ENCODE assay signal across 1 cellular context in the genomic region with DNA sequence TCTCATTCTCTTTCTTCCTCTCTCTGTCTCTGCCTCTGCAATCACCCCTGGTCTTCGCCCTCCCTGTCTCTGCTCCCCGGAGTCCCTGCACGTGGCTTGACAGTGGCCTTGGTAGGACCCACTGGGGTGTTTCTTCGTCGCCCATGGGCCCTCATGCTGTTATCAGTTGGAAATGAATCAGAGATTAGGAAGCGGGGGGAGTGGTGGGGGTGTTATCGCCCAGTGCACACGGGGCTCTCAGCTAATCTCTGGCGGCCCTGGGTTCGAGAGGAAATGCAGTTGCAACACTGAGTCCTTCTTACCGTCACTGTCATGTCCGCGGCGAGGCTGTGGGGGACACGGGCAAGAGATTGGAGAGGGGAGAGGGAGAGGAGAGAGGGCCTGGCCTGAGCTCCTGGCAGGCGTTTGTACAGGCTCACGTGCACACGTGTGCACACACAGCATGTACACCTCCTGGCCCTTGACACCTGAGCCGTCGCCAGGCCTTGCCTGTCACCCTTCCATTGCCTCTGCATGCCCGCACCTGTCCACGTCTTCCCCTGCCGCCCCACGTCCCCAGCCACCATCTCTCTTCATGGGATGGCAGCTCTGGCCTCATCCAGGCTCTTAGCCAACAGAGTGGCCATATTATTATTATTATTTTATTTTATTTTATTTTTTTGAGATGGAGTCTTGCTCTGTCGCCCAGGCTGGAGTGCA.
TF ChIP-seq lines count a peak whose summit lies in the region.

No MANE protein-coding gene starts in this region.

TF ChIP-seq in GM23338, 12 proteins besides CTCF, POLR2A, EP300 and RAD21 (continued from another document):
- TF ChIP-seq, protein P1, sequence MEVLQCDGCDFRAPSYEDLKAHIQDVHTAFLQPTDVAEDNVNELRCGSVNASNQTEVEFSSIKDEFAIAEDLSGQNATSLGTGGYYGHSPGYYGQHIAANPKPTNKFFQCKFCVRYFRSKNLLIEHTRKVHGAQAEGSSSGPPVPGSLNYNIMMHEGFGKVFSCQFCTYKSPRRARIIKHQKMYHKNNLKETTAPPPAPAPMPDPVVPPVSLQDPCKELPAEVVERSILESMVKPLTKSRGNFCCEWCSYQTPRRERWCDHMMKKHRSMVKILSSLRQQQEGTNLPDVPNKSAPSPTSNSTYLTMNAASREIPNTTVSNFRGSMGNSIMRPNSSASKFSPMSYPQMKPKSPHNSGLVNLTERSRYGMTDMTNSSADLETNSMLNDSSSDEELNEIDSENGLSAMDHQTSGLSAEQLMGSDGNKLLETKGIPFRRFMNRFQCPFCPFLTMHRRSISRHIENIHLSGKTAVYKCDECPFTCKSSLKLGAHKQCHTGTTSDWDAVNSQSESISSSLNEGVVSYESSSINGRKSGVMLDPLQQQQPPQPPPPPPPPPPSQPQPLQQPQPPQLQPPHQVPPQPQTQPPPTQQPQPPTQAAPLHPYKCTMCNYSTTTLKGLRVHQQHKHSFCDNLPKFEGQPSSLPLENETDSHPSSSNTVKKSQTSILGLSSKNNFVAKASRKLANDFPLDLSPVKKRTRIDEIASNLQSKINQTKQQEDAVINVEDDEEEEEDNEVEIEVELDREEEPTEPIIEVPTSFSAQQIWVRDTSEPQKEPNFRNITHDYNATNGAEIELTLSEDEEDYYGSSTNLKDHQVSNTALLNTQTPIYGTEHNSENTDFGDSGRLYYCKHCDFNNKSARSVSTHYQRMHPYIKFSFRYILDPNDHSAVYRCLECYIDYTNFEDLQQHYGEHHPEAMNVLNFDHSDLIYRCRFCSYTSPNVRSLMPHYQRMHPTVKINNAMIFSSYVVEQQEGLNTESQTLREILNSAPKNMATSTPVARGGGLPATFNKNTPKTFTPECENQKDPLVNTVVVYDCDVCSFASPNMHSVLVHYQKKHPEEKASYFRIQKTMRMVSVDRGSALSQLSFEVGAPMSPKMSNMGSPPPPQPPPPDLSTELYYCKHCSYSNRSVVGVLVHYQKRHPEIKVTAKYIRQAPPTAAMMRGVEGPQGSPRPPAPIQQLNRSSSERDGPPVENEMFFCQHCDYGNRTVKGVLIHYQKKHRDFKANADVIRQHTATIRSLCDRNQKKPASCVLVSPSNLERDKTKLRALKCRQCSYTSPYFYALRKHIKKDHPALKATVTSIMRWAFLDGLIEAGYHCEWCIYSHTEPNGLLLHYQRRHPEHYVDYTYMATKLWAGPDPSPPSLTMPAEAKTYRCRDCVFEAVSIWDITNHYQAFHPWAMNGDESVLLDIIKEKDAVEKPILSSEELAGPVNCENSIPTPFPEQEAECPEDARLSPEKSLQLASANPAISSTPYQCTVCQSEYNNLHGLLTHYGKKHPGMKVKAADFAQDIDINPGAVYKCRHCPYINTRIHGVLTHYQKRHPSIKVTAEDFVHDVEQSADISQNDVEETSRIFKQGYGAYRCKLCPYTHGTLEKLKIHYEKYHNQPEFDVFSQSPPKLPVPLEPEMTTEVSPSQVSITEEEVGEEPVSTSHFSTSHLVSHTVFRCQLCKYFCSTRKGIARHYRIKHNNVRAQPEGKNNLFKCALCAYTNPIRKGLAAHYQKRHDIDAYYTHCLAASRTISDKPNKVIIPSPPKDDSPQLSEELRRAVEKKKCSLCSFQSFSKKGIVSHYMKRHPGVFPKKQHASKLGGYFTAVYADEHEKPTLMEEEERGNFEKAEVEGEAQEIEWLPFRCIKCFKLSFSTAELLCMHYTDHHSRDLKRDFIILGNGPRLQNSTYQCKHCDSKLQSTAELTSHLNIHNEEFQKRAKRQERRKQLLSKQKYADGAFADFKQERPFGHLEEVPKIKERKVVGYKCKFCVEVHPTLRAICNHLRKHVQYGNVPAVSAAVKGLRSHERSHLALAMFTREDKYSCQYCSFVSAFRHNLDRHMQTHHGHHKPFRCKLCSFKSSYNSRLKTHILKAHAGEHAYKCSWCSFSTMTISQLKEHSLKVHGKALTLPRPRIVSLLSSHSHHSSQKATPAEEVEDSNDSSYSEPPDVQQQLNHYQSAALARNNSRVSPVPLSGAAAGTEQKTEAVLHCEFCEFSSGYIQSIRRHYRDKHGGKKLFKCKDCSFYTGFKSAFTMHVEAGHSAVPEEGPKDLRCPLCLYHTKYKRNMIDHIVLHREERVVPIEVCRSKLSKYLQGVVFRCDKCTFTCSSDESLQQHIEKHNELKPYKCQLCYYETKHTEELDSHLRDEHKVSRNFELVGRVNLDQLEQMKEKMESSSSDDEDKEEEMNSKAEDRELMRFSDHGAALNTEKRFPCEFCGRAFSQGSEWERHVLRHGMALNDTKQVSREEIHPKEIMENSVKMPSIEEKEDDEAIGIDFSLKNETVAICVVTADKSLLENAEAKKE (CRISPR knock-in tag; IDR thresholded peaks at IDR 0.05) = no peak
- no peak for TF ChIP-seq ZNF114 (CRISPR knock-in tag; IDR thresholded peaks at IDR 0.05)
- TF ChIP-seq CREB1 (CRISPR knock-in tag; IDR thresholded peaks at IDR 0.05; ENCODE audit: low read depth) = no peak
- TF ChIP-seq STAT1 (IDR thresholded peaks at IDR 0.05; ENCODE audit: unreplicated experiment) = no peak
- TF ChIP-seq, protein P2, sequence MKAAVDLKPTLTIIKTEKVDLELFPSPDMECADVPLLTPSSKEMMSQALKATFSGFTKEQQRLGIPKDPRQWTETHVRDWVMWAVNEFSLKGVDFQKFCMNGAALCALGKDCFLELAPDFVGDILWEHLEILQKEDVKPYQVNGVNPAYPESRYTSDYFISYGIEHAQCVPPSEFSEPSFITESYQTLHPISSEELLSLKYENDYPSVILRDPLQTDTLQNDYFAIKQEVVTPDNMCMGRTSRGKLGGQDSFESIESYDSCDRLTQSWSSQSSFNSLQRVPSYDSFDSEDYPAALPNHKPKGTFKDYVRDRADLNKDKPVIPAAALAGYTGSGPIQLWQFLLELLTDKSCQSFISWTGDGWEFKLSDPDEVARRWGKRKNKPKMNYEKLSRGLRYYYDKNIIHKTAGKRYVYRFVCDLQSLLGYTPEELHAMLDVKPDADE (IDR thresholded peaks at IDR 0.05) = no peak
- no peak for TF ChIP-seq POLR2AphosphoS5 (IDR thresholded peaks at IDR 0.05; ENCODE audit: low read depth)
- TF ChIP-seq ZNF331 (CRISPR knock-in tag; IDR thresholded peaks at IDR 0.05; ENCODE audit: low read depth) = no peak
- no peak for TF ChIP-seq EZH2 (IDR thresholded peaks at IDR 0.05; ENCODE audit: low read depth, unreplicated experiment)
- TF ChIP-seq NANOG (IDR thresholded peaks at IDR 0.05; ENCODE audit: borderline replicate concordance) = no peak
- TF ChIP-seq, protein P3, sequence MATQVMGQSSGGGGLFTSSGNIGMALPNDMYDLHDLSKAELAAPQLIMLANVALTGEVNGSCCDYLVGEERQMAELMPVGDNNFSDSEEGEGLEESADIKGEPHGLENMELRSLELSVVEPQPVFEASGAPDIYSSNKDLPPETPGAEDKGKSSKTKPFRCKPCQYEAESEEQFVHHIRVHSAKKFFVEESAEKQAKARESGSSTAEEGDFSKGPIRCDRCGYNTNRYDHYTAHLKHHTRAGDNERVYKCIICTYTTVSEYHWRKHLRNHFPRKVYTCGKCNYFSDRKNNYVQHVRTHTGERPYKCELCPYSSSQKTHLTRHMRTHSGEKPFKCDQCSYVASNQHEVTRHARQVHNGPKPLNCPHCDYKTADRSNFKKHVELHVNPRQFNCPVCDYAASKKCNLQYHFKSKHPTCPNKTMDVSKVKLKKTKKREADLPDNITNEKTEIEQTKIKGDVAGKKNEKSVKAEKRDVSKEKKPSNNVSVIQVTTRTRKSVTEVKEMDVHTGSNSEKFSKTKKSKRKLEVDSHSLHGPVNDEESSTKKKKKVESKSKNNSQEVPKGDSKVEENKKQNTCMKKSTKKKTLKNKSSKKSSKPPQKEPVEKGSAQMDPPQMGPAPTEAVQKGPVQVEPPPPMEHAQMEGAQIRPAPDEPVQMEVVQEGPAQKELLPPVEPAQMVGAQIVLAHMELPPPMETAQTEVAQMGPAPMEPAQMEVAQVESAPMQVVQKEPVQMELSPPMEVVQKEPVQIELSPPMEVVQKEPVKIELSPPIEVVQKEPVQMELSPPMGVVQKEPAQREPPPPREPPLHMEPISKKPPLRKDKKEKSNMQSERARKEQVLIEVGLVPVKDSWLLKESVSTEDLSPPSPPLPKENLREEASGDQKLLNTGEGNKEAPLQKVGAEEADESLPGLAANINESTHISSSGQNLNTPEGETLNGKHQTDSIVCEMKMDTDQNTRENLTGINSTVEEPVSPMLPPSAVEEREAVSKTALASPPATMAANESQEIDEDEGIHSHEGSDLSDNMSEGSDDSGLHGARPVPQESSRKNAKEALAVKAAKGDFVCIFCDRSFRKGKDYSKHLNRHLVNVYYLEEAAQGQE (IDR thresholded peaks at IDR 0.05; ENCODE audit: unreplicated experiment) = no peak
